Comparison of ENCODE assay signal across 9 cellular contexts in the genomic region with DNA sequence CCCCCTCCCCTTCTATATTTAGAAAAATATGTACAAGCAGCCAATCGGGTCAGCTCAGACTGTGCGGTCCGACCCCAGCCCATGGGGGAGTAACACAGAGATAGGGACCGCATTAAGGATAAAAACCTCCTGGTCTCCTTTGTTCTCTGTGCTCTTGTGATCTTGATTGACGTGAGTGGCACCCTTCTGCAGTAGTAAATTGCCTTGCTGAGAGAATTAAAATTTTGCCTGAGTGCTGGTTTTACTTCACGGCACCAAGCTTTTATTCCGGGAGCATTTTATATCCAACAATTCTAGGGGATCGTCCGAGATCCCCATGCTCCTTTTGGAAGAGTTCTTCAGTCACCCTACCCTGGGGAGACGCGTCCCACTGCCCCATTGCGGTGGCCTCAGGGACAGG. TPM values are rescaled to one million over a fixed set of nuclear protein-coding genes. Genes with fewer than 3 reads are reported as not detected.
"Had no signal": no experiment of that assay in that cellular context is flagged by ENCODE, and none has a peak within 500 bp of the region (broad histone marks: within the 10 kb centered on the region; RNA-seq: fewer than 3 reads in every experiment).

No MANE protein-coding gene starts in this region.

- H3K4me2 ChIP-seq: KMS-11 had no signal

- H3K4me1 ChIP-seq: SJSA1 had no signal

- FAIRE-seq: RCC 7860 had no signal

- DNase-seq: NCI-H1694 treated with DMSO at 0.1 percent for 48 hours, NCI-H226, NCI-H510A, SIG-M5 had no signal

- H3K9me3 ChIP-seq: SJSA1 had no signal

- H3K9ac ChIP-seq: KMS-11 had no signal

- H3K27me3 ChIP-seq: SJSA1 had no signal

- H3K36me3 ChIP-seq: SJSA1 had no signal

- H3K27ac ChIP-seq: KMS-11, SJSA1, SK-N-MC had no signal

- H3K4me3 ChIP-seq: SJSA1, SK-N-MC had no signal

RNA-seq across cellular contexts. Expression of a gene that starts 32.1 kb away (rescaled TPM):
- total RNA-seq: HT-29 had no signal
